ENCODE assay signal across 18 cellular contexts in the genomic region with DNA sequence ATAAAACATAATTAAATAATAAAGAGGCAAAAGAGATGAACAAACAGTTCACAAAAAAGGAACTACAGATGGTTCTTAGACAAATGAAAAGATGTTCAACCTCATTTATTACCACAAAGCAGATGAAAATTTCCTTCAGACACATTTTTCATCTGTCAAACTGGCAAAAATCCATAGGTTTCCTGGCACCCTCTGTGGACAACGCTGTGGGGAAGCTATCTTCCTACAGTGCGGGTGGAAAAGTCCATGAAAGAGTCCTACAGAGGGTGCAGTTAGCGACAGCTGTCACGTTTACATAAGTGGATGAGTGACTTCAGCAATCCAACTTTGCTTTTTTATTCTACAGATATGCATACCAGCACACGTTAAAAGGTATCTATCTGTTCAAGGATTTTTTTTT. TPM values are rescaled to one million over a fixed set of nuclear protein-coding genes. Genes with fewer than 3 reads are reported as not detected.
DNase-seq lines count a peak whose midpoint lies in the region; TF ChIP-seq lines count a peak whose summit lies in the region.
"Had no signal": no experiment of that assay in that cellular context is flagged by ENCODE, and none has a peak within 500 bp of the region (broad histone marks: within the 10 kb centered on the region; RNA-seq: fewer than 3 reads in every experiment).

No MANE protein-coding gene starts in this region.

- no peaks in the 10 kb centered on the region for H3K9me3 ChIP-seq in Peyer's patch
- H3K9me3 ChIP-seq: BE2C had no signal

- H3K4me1 ChIP-seq in Peyer's patch: no peaks in the 10 kb centered on the region
- H3K4me1 ChIP-seq: BE2C had no signal

- no peak overlapping the region for H3K27ac ChIP-seq in Peyer's patch
- H3K27ac ChIP-seq: GM23248 had no signal

- H3K36me3 ChIP-seq in Peyer's patch: no peaks in the 10 kb centered on the region
- H3K36me3 ChIP-seq: BE2C had no signal

- no peak for TF ChIP-seq CTCF in Peyer's patch (IDR thresholded peaks at IDR 0.05)

- no peaks in the 10 kb centered on the region for H3K27me3 ChIP-seq in Peyer's patch
- H3K27me3 ChIP-seq: BE2C had no signal

- H3K4me3 ChIP-seq in Peyer's patch: no peak overlapping the region
- H3K4me3 ChIP-seq: GM23248 had no signal

- DNase-seq in NCI-H524 (lab: John Stamatoyannopoulos, UW) (peak; percentile 23 to 64), NCI-H524 treated with DMSO at 0.1 percent for 48 hours (lab: John Stamatoyannopoulos, UW) (no peak), COR-L47 (lab: John Stamatoyannopoulos, UW) (peak; percentile 3), NCI-H2171 (lab: John Stamatoyannopoulos, UW) (peak; percentile 21), mesenteric fat pad (ENCODE audit: low spot score) (peak; percentile 1), Peyer's patch (no peak), SK-N-DZ (ENCODE audit: low spot score) (no peak)
- DNase-seq in activated effector memory CD4-positive, alpha-beta T cell treated with Interleukin-2 at 50 U/mL for 16 hours: no peak
- DNase-seq: BE2C, GM23248, H9, HFFc6, MM.1S, NCI-H1048, NCI-H1417 treated with DMSO at 0.1 percent for 48 hours, NCI-H2029 treated with DMSO at 0.1 percent for 48 hours, NCI-H510A treated with DMSO at 0.1 percent for 48 hours, T-helper 1 cell had no signal

- TF ChIP-seq POLR2A in Peyer's patch (IDR thresholded peaks at IDR 0.05): no peak

RNA-seq across cellular contexts. Expression of a gene that starts 30.3 kb away (rescaled TPM):
- total RNA-seq in mesenteric fat pad (84.5 TPM), Peyer's patch (10 to 100 TPM; 32.5 to 80.0 (median 43.3) TPM)
- 241 and 263 TPM in 2 replicates for polyA plus RNA-seq in SK-N-DZ (2014; cell fraction: cytosol; rRNA removed)
- 171 and 223 TPM in 2 replicates for polyA plus RNA-seq in SK-N-DZ (2014; cell fraction: nucleus; rRNA removed)

Comparison
In these comparisons a context has a peak if more than half of its experiments do, and no peak if none do; other contexts are left out.
1. DNase-seq: peak in NCI-H524 (2 of 2), COR-L47 (single experiment), NCI-H2171 (single experiment) and mesenteric fat pad (single experiment); none in NCI-H524 treated with DMSO at 0.1 percent for 48 hours (single experiment), activated effector memory CD4-positive, alpha-beta T cell treated with Interleukin-2 at 50 U/mL for 16 hours (single experiment), Peyer's patch (0 of 3) and SK-N-DZ (single experiment).